In the genomic region with DNA sequence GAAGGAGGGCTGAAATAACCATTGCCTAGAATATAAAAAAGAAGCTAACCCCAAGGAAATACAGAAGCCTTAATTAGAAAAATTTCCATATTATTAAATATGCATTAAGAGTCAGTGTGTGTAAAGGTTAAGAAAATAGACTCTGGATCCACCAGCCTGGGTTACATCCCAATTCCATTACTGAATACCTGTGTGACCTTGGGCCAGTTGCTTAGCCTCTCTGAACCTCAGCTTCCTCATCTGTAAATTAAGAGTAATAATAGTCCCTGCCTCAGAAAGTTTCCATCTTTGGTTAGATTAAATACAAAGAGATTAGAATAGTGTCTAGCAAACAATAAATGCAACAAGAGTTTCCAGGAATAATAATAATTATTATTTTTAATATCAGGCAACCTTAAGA, we compare ENCODE assay signal across 2 cellular contexts.
TF ChIP-seq lines count a peak whose summit lies in the region.

No MANE protein-coding gene starts in this region.

TF ChIP-seq in K562, 482 proteins besides CTCF, POLR2A, EP300 and RAD21 (continued from another document):
- peak; percentile 80 for TF ChIP-seq ZFP36 (IDR thresholded peaks at IDR 0.05; ENCODE audit: low read depth, low read length, partially characterized antibody)
- TF ChIP-seq HSF4 (CRISPR knock-in tag; IDR thresholded peaks at IDR 0.05; ENCODE audit: borderline replicate concordance): no peak
- TF ChIP-seq BCOR (IDR thresholded peaks at IDR 0.05): peak; percentile 74
- peak in 1 of 2 experiments; percentile 61; a peak in 2 of 4 replicates for TF ChIP-seq KDM1A (IDR thresholded peaks at IDR 0.05)
- no peak for TF ChIP-seq RFX1 (IDR thresholded peaks at IDR 0.05)
- TF ChIP-seq ADNP (tag; IDR thresholded peaks at IDR 0.05): peak; percentile 62; the same call in 1 of the 2 replicates
- no peak for TF ChIP-seq ZNF644 (tag; IDR thresholded peaks at IDR 0.05; ENCODE audit: low read depth)
- TF ChIP-seq ZNF212 (CRISPR knock-in tag; IDR thresholded peaks at IDR 0.05): no peak
- TF ChIP-seq RBM25 (IDR thresholded peaks at IDR 0.05; ENCODE audit: low read depth, low read length, severe bottlenecking): peak; percentile 99
- TF ChIP-seq PHF8 (IDR thresholded peaks at IDR 0.05; ENCODE audit: borderline replicate concordance, low read length): no peak

TF ChIP-seq in GM12891, 5 proteins besides CTCF, POLR2A, EP300 and RAD21 (continued from another document):
- TF ChIP-seq PAX5 (IDR thresholded peaks at IDR 0.05; ENCODE audit: insufficient read depth, low read length, severe bottlenecking) (no peak), TAF1 (IDR thresholded peaks at IDR 0.05; ENCODE audit: low read depth, low read length) (no peak)
